In the genomic region with DNA sequence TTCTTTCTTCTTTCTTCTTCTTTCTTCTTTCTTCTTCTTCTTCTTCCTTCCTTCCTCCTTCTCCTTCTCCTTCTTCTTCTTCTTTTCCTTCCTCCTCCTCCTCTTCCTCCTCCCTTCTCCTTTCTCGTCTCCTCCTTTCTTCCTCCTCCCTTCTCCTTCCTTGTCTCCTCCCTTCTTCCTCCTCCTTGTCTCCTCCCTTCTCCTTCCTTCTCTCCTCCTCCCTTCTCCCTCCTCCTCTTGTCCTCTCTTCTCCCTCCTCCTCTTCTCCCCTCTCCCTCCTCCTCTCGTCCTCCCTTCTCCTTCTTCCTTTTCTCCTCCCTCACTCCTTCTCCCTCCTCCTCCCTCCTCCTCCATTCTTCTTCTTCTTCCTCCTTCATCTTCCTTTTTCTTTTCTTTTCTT, we compare ENCODE assay signal across 27 cellular contexts.
"Had no signal": no experiment of that assay in that cellular context is flagged by ENCODE, and none has a peak within 500 bp of the region (broad histone marks: within the 10 kb centered on the region; RNA-seq: fewer than 3 reads in every experiment).

No MANE protein-coding gene starts in this region.

- H3K27me3 ChIP-seq: left lung, pancreas, sigmoid colon, spleen, transverse colon, upper lobe of left lung had no signal

- H3K4me3 Mint-ChIP-seq: naive thymus-derived CD8-positive, alpha-beta T cell; nephron; neural crest cell; stimulated activated effector memory CD8-positive, alpha-beta T cell treated with anti-CD3 and anti-CD28 coated beads, Interleukin-12 subunit alpha, Interleukin-12 subunit beta, amount 100 ng/mL, for 72 hours; stimulated activated naive CD8-positive, alpha-beta T cell treated with anti-CD3 and anti-CD28 coated beads, Interleukin-15, amount 100 ng/mL, for 72 hours had no signal

- H3K4me3 ChIP-seq: left lung, lower lobe of right lung, pancreas, prostate gland, sigmoid colon, spleen, transverse colon, upper lobe of left lung had no signal

- H3K9me3 ChIP-seq: lower lobe of right lung, pancreas, prostate gland, sigmoid colon, transverse colon, upper lobe of left lung had no signal

- H3K4me1 ChIP-seq: left lung, lower lobe of right lung, pancreas, prostate gland, sigmoid colon, spleen, transverse colon, upper lobe of left lung had no signal

- H3K27ac Mint-ChIP-seq: naive thymus-derived CD8-positive, alpha-beta T cell; nephron; stimulated activated effector memory CD8-positive, alpha-beta T cell treated with anti-CD3 and anti-CD28 coated beads, Interleukin-12 subunit alpha, Interleukin-12 subunit beta, amount 100 ng/mL, for 72 hours had no signal

- FAIRE-seq: keratinocyte, pancreas, small intestine had no signal

- H3K4me1 Mint-ChIP-seq: naive thymus-derived CD8-positive, alpha-beta T cell; nephron; neural crest cell; stimulated activated effector memory CD8-positive, alpha-beta T cell treated with anti-CD3 and anti-CD28 coated beads, Interleukin-12 subunit alpha, Interleukin-12 subunit beta, amount 100 ng/mL, for 72 hours; stimulated activated naive CD8-positive, alpha-beta T cell treated with anti-CD3 and anti-CD28 coated beads, Interleukin-15, amount 100 ng/mL, for 72 hours had no signal

- H3K36me3 ChIP-seq: lower lobe of right lung, pancreas, prostate gland, upper lobe of left lung had no signal

- H3K36me3 Mint-ChIP-seq: stimulated activated effector memory CD8-positive, alpha-beta T cell treated with anti-CD3 and anti-CD28 coated beads, Interleukin-12 subunit alpha, Interleukin-12 subunit beta, amount 100 ng/mL, for 72 hours had no signal

- ATAC-seq: left cardiac atrium; left lung; lower lobe of right lung; naive thymus-derived CD8-positive, alpha-beta T cell; pancreas; right cardiac atrium; stimulated activated effector memory CD8-positive, alpha-beta T cell treated with anti-CD3 and anti-CD28 coated beads, Interleukin-12 subunit alpha, Interleukin-12 subunit beta, amount 100 ng/mL, for 72 hours; stimulated activated naive CD8-positive, alpha-beta T cell treated with anti-CD3 and anti-CD28 coated beads, Interleukin-15, amount 100 ng/mL, for 72 hours had no signal

- H3K27me3 Mint-ChIP-seq: naive thymus-derived CD8-positive, alpha-beta T cell; stimulated activated naive CD8-positive, alpha-beta T cell treated with anti-CD3 and anti-CD28 coated beads, Interleukin-15, amount 100 ng/mL, for 72 hours had no signal

- DNase-seq: hippocampal formation; kidney glomerular epithelial cell; left cardiac atrium; left lung; lower lobe of right lung; mammary epithelial cell; mesenchymal stem cell; naive thymus-derived CD8-positive, alpha-beta T cell; nucleus accumbens; pancreas; posterior cingulate gyrus; retina; right cardiac atrium; sigmoid colon; small intestine; spleen; stimulated activated CD4-positive, alpha-beta T cell treated with anti-CD3 and anti-CD28 coated beads, Interleukin-4, amount 100 ng/mL, for 24 hours; stimulated activated naive CD4-positive, alpha-beta T cell treated with Interleukin-2 at 50 U/mL for 16 hours; stimulated activated naive CD8-positive, alpha-beta T cell treated with anti-CD3 and anti-CD28 coated beads, Interleukin-15, amount 100 ng/mL, for 72 hours; substantia nigra; transverse colon; upper lobe of left lung had no signal

- H3K27ac ChIP-seq: left lung, lower lobe of right lung, pancreas, prostate gland, sigmoid colon, spleen, transverse colon, upper lobe of left lung had no signal
